Comparison of ENCODE assay signal across 1 cellular context in genomic region chr14:65195042-65195719, GRCh38.
TF ChIP-seq lines count a peak whose summit lies in the region.

No MANE protein-coding gene starts in this region.

TF ChIP-seq in WTC11, 78 proteins besides CTCF, POLR2A, EP300 and RAD21 (continued from another document):
- TF ChIP-seq PRDM15 (CRISPR knock-in tag; IDR thresholded peaks at IDR 0.05) (no peak), ZNF263 (CRISPR knock-in tag; IDR thresholded peaks at IDR 0.05; ENCODE audit: low read depth) (no peak), ZNF416 (CRISPR knock-in tag; IDR thresholded peaks at IDR 0.05) (no peak), PREB (CRISPR knock-in tag; IDR thresholded peaks at IDR 0.05; ENCODE audit: borderline replicate concordance) (no peak), CREM (CRISPR knock-in tag; IDR thresholded peaks at IDR 0.05) (no peak), ZNF317 (CRISPR knock-in tag; IDR thresholded peaks at IDR 0.05; ENCODE audit: borderline replicate concordance, low read depth) (no peak), ZNF281 (CRISPR knock-in tag; IDR thresholded peaks at IDR 0.05) (no peak), EMX1 (CRISPR knock-in tag; IDR thresholded peaks at IDR 0.05) (no peak)
